In genomic region chr12:75334384-75335030, GRCh38 we compare ENCODE assay signal across 1 cellular context.
TF ChIP-seq lines count a peak whose summit lies in the region.

Gene GLIPR1L1 (plus strand): TSS chr12:75334670. CDS start chr12:75334729, 59 bp downstream.

TF ChIP-seq in K562, 482 proteins besides CTCF, POLR2A, EP300 and RAD21 (continued from another document):
- TF ChIP-seq ZNF445 (CRISPR knock-in tag; IDR thresholded peaks at IDR 0.05; ENCODE audit: low read depth) = no peak
TF ChIP-seq in K562: peak in this region for 13.
